ENCODE assay signal across 12 cellular contexts in genomic region chr1:229689273-229689672, GRCh38.
"Had no signal": no experiment of that assay in that cellular context is flagged by ENCODE, and none has a peak within 500 bp of the region (broad histone marks: within the 10 kb centered on the region; RNA-seq: fewer than 3 reads in every experiment).

No MANE protein-coding gene starts in this region.

- H3K27me3 ChIP-seq: dorsolateral prefrontal cortex, esophagus muscularis mucosa had no signal

- H3K4me3 ChIP-seq: dorsolateral prefrontal cortex, esophagus muscularis mucosa had no signal

- H3K36me3 ChIP-seq: esophagus muscularis mucosa had no signal

- H3K4me3 Mint-ChIP-seq: activated CD4-positive, alpha-beta memory T cell treated with anti-CD3 and anti-CD28 coated beads for 36 hours; activated T-helper 1 cell treated with anti-CD3 and anti-CD28 coated beads, Interleukin-12 subunit alpha, Interleukin-12 subunit beta, Interleukin-2, Interleukin-4 antibody, amounts not matched to agents 30 ng/mL and 10 ng/mL and 1 ng/mL, durations not matched to agents 14 hours and 24 hours and 36 hours had no signal

- H3K27ac Mint-ChIP-seq: activated CD4-positive, alpha-beta memory T cell treated with anti-CD3 and anti-CD28 coated beads for 36 hours; activated T-helper 1 cell treated with anti-CD3 and anti-CD28 coated beads, Interleukin-12 subunit alpha, Interleukin-12 subunit beta, Interleukin-2, Interleukin-4 antibody, amounts not matched to agents 30 ng/mL and 10 ng/mL and 1 ng/mL, durations not matched to agents 14 hours and 24 hours and 36 hours had no signal

- H3K27ac ChIP-seq: dorsolateral prefrontal cortex, esophagus muscularis mucosa had no signal

- ATAC-seq: activated CD4-positive, CD25-positive, alpha-beta regulatory T cell treated with anti-CD3 and anti-CD28 coated beads, Interleukin-2, amount 50 U/mL, for 24 hours; left colon had no signal

- DNase-seq: activated CD4-positive, alpha-beta memory T cell treated with anti-CD3 and anti-CD28 coated beads for 36 hours; activated CD8-positive, alpha-beta memory T cell treated with anti-CD3 and anti-CD28 coated beads, Interleukin-2, amount 50 U/mL, for 48 hours; activated naive CD4-positive, alpha-beta T cell; dorsolateral prefrontal cortex; left colon; mammary epithelial cell; stimulated activated CD4-positive, alpha-beta T cell treated with anti-CD3 and anti-CD28 coated beads, Interleukin-12 subunit alpha, Interleukin-12 subunit beta, amount 100 ng/mL, for 4 hours; stimulated activated CD4-positive, alpha-beta T cell treated with anti-CD3 and anti-CD28 coated beads, Interleukin-2, amount 100 ng/mL, for 24 hours; T1000 had no signal
